ENCODE assay signal across 23 cellular contexts in genomic region chrY:7092836-7093235, GRCh38.
DNase-seq lines count a peak whose midpoint lies in the region; ATAC-seq and TF ChIP-seq lines count a peak whose summit lies in the region.
"Had no signal": no experiment of that assay in that cellular context is flagged by ENCODE, and none has a peak within 500 bp of the region (broad histone marks: within the 10 kb centered on the region; RNA-seq: fewer than 3 reads in every experiment).

No MANE protein-coding gene starts in this region.

- ATAC-seq in HG03460 (IDR thresholded peaks at IDR 0.05; ENCODE audit: unreplicated experiment) (no peak), T-helper 17 cell (no peak)
- ATAC-seq: activated CD8-positive, alpha-beta memory T cell treated with anti-CD3 and anti-CD28 coated beads, Interleukin-2, amount 10 ng/mL, durations not matched to agents 7 days and 5 days; effector memory CD8-positive, alpha-beta T cell had no signal

- WGBS in esophagus muscularis mucosa = no CpG with 5 or more reads among the region's 1 CpG

- no peaks in the 10 kb centered on the region for H3K27me3 Mint-ChIP-seq in T-helper 17 cell
- H3K27me3 Mint-ChIP-seq: activated CD8-positive, alpha-beta memory T cell treated with anti-CD3 and anti-CD28 coated beads, Interleukin-2, amount 10 ng/mL, durations not matched to agents 7 days and 5 days; effector memory CD8-positive, alpha-beta T cell had no signal

- no peaks in the 10 kb centered on the region for H3K36me3 ChIP-seq in esophagus muscularis mucosa
- H3K36me3 ChIP-seq: BLaER1, neural progenitor cell, prostate gland had no signal

- TF ChIP-seq CTCF in VCaP (conservative IDR thresholded peaks at IDR 0.05) = peak; percentile 54
- no peak for TF ChIP-seq CTCF in esophagus muscularis mucosa (IDR thresholded peaks at IDR 0.05)

- no peak for TF ChIP-seq POLR2A in esophagus muscularis mucosa (IDR thresholded peaks at IDR 0.05; ENCODE audit: low read depth)

- H3K27me3 ChIP-seq in esophagus muscularis mucosa = no peaks in the 10 kb centered on the region
- H3K27me3 ChIP-seq: BLaER1, neural progenitor cell had no signal

- no peak overlapping the region for H3K27ac Mint-ChIP-seq in T-helper 17 cell
- H3K27ac Mint-ChIP-seq: activated CD8-positive, alpha-beta memory T cell treated with anti-CD3 and anti-CD28 coated beads, Interleukin-2, amount 10 ng/mL, durations not matched to agents 7 days and 5 days; activated T-helper 2 cell treated with anti-CD3 and anti-CD28 coated beads, Interferon-gamma antibody, Interleukin-2, Interleukin-4, amounts not matched to agents 10 μg/mL and 5 μg/mL and 100 μg/mL, durations not matched to agents 14 hours and 24 hours and 36 hours; effector memory CD8-positive, alpha-beta T cell; neural progenitor cell; T-helper 1 cell treated with Interleukin-12 subunit alpha and Interleukin-12 subunit beta and Interleukin-4 antibody, amounts not matched to agents 30 μg/mL and 1 μg/mL, for 36 hours had no signal

- no peak overlapping the region for H3K4me3 ChIP-seq in esophagus muscularis mucosa
- H3K4me3 ChIP-seq: BLaER1, neural progenitor cell, prostate gland had no signal

- H3K36me3 Mint-ChIP-seq in T-helper 17 cell (ENCODE audit: low read depth) = no peaks in the 10 kb centered on the region
- H3K36me3 Mint-ChIP-seq: activated CD8-positive, alpha-beta memory T cell treated with anti-CD3 and anti-CD28 coated beads, Interleukin-2, amount 10 ng/mL, durations not matched to agents 7 days and 5 days; neural progenitor cell had no signal

- DNase-seq in ELR (ENCODE audit: low read depth) (peak; percentile 0), KBM-7 (peak; percentile 18), iPS-NIHi11 (ENCODE audit: low spot score) (peak; percentile 36), esophagus muscularis mucosa (ENCODE audit: extremely low spot score) (no peak), T-helper 17 cell (no peak)
- DNase-seq: activated CD4-positive, CD25-positive, alpha-beta regulatory T cell treated with anti-CD3 and anti-CD28 coated beads, Interleukin-2, amount 50 U/mL, for 72 hours; activated CD8-positive, alpha-beta memory T cell treated with anti-CD3 and anti-CD28 coated beads, Interleukin-2, amount 10 ng/mL, durations not matched to agents 7 days and 5 days; amniotic stem cell; cerebellar nuclear complex; effector memory CD8-positive, alpha-beta T cell; GF-D8; hypothalamus; NCI-H146; NCI-H345; small intestine; stimulated activated CD8-positive, alpha-beta memory T cell treated with anti-CD3 and anti-CD28 coated beads, Interleukin-4, amount 100 ng/mL, for 48 hours had no signal

- no peaks in the 10 kb centered on the region for H3K9me3 ChIP-seq in esophagus muscularis mucosa
- no peaks in the 10 kb centered on the region for H3K9me3 ChIP-seq in T-helper 17 cell (ENCODE audit: control insufficient read depth, low read length, poor library complexity, severe bottlenecking)
- H3K9me3 ChIP-seq: BLaER1, prostate gland had no signal

- intact Hi-C loops in esophagus muscularis mucosa (cut with DNase I) = no loop called here

- H3K4me3 Mint-ChIP-seq in T-helper 17 cell = no peak overlapping the region
- H3K4me3 Mint-ChIP-seq: activated CD8-positive, alpha-beta memory T cell treated with anti-CD3 and anti-CD28 coated beads, Interleukin-2, amount 10 ng/mL, durations not matched to agents 7 days and 5 days; effector memory CD8-positive, alpha-beta T cell; neural progenitor cell; T-helper 1 cell treated with Interleukin-12 subunit alpha and Interleukin-12 subunit beta and Interleukin-4 antibody, amounts not matched to agents 30 μg/mL and 1 μg/mL, for 36 hours had no signal

- H3K4me1 Mint-ChIP-seq in T-helper 17 cell = peaks cover 5% of the 10 kb centered on the region
- H3K4me1 Mint-ChIP-seq: neural progenitor cell had no signal

- H3K27ac ChIP-seq in VCaP (no peak overlapping the region), esophagus muscularis mucosa (replicated peaks in 1 of 4) (no peak overlapping the region)
- H3K27ac ChIP-seq: BLaER1, neural progenitor cell, prostate gland had no signal

- TF ChIP-seq EP300 in esophagus muscularis mucosa (IDR thresholded peaks at IDR 0.05) = no peak

- H3K4me1 ChIP-seq in esophagus muscularis mucosa = no peaks in the 10 kb centered on the region
- H3K4me1 ChIP-seq: BLaER1, neural progenitor cell, prostate gland had no signal

- in situ Hi-C loops in KBM-7 (cut with MboI; ENCODE audit: low pct_unique_long_range_greater_than_20kb, low sequenced_read_pairs) = no loop called here

Comparison
In these comparisons a context has a peak if more than half of its experiments do, and no peak if none do; other contexts are left out.
1. DNase-seq: peak in ELR (single experiment), KBM-7 (single experiment) and iPS-NIHi11 (single experiment); none in esophagus muscularis mucosa (single experiment) and T-helper 17 cell (0 of 3).